In the genomic region with DNA sequence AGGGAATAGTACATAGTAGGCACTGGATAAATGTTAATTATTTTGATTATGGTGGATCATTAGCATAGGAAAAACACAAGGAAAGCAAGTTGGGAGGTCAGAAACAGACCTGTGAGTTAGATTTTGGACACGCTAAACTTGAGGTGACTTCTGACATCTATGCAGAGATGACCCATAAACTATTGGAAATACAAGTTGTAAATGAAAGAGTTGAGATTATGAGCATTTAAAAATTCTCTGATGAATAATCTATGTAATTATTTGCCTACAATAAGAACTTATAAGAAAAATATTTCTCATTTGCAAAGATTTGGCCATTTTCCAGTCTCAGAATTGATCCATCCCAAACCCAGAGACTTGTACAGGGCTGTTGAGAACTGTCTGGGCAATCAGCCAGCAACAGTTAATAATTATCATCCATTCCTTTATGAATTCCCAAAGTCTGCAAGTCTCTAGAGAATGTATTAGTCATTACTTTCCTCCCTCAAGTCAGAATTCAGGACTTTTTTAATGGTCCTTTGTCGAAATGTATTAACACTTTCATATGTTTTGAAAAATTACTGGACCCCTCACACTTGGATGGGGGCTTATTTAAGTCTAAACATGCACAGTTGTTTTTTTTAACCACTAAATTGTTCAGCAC, we compare ENCODE assay signal across 16 cellular contexts. TPM values are rescaled to one million over a fixed set of nuclear protein-coding genes. Genes with fewer than 3 reads are reported as not detected.
A peak's percentile ranks its signal among the peaks of the same experiment; 100 is the strongest.
DNase-seq lines count a peak whose midpoint lies in the region; ATAC-seq, FAIRE-seq and TF ChIP-seq lines count a peak whose summit lies in the region.
"Had no signal": no experiment of that assay in that cellular context is flagged by ENCODE, and none has a peak within 500 bp of the region (broad histone marks: within the 10 kb centered on the region; RNA-seq: fewer than 3 reads in every experiment).

No MANE protein-coding gene starts in this region.

- POLR2A ChIA-PET in activated CD8-positive, alpha-beta T cell treated with anti-CD3 and anti-CD28 coated beads for 36 hours (lab: Charles Lee), result interaction anchor here (0.5 to 3.0 kb wide), 5 partner anchors 10 to 64 kb away, joined by 3 to 17 read pairs (median 3); partner anchors contain the start of gene SLAMF6
- POLR2A ChIA-PET in activated CD8-positive, alpha-beta T cell treated with anti-CD3 and anti-CD28 coated beads, Interleukin-2, amount 10 ng/mL, durations not matched to agents 7 days and 5 days (lab: Charles Lee), result no interaction called here

- ATAC-seq in activated CD8-positive, alpha-beta T cell treated with anti-CD3 and anti-CD28 coated beads for 36 hours, result no peak
- ATAC-seq in activated CD8-positive, alpha-beta T cell treated with anti-CD3 and anti-CD28 coated beads, Interleukin-2, amount 10 ng/mL, durations not matched to agents 7 days and 5 days, result no peak
- ATAC-seq: gastrocnemius medialis, Right ventricle myocardium inferior had no signal

- H3K4me3 ChIP-seq in astrocyte (ENCODE audit: insufficient read depth, low read depth, low read length) (no peak overlapping the region), smooth muscle cell (no peak overlapping the region)
- H3K4me3 ChIP-seq: gastrocnemius medialis had no signal

- 0% methylated on average over 2 of the region's 2 CpGs for WGBS in smooth muscle cell (ENCODE audit: low lambda C conversion rate)

- H3K4me1 Mint-ChIP-seq in activated CD8-positive, alpha-beta T cell treated with anti-CD3 and anti-CD28 coated beads for 36 hours (ENCODE audit: low read depth), result peaks cover 67% of the 10 kb centered on the region
- H3K4me1 Mint-ChIP-seq in activated CD8-positive, alpha-beta T cell treated with anti-CD3 and anti-CD28 coated beads, Interleukin-2, amount 10 ng/mL, durations not matched to agents 7 days and 5 days (ENCODE audit: low read depth), result peaks cover 56% of the 10 kb centered on the region
- peaks cover 27% of the 10 kb centered on the region for H3K4me1 Mint-ChIP-seq in astrocyte (ENCODE audit: low read depth, unreplicated experiment)
- H3K4me1 Mint-ChIP-seq: neural crest cell had no signal

- no peaks in the 10 kb centered on the region for H3K27me3 ChIP-seq in astrocyte (ENCODE audit: insufficient read depth, low read length)
- H3K27me3 ChIP-seq in smooth muscle cell (ENCODE audit: low read depth), result no peaks in the 10 kb centered on the region
- H3K27me3 ChIP-seq: gastrocnemius medialis had no signal

- H3K4me2 ChIP-seq in astrocyte (ENCODE audit: low read length), result peak overlapping the region; percentile 20
- H3K4me2 ChIP-seq in smooth muscle cell, result peak overlapping the region; percentile 40
- H3K4me2 ChIP-seq: KMS-11 had no signal

- no peak overlapping the region for H3K27ac ChIP-seq in astrocyte (ENCODE audit: low read depth, low read length)
- H3K27ac ChIP-seq in smooth muscle cell (ENCODE audit: low read depth), result no peak overlapping the region
- H3K27ac ChIP-seq: gastrocnemius medialis, KMS-11 had no signal

- no peaks in the 10 kb centered on the region for H3K79me2 ChIP-seq in astrocyte (ENCODE audit: insufficient read depth, low read length)
- no peaks in the 10 kb centered on the region for H3K79me2 ChIP-seq in smooth muscle cell (ENCODE audit: low read depth)

- H4K20me1 ChIP-seq in astrocyte (ENCODE audit: insufficient read depth, low read length) (no peaks in the 10 kb centered on the region), smooth muscle cell (ENCODE audit: low read depth) (no peaks in the 10 kb centered on the region)

- peaks cover 3% of the 10 kb centered on the region for H3K9me3 Mint-ChIP-seq in activated CD8-positive, alpha-beta T cell treated with anti-CD3 and anti-CD28 coated beads for 36 hours
- H3K9me3 Mint-ChIP-seq in activated CD8-positive, alpha-beta T cell treated with anti-CD3 and anti-CD28 coated beads, Interleukin-2, amount 10 ng/mL, durations not matched to agents 7 days and 5 days (ENCODE audit: insufficient read depth), result peaks cover 5% of the 10 kb centered on the region
- H3K9me3 Mint-ChIP-seq in astrocyte (ENCODE audit: unreplicated experiment), result no peaks in the 10 kb centered on the region
- H3K9me3 Mint-ChIP-seq: neural crest cell had no signal

- H2AFZ ChIP-seq in astrocyte (ENCODE audit: low read depth, low read length) (no peak overlapping the region), smooth muscle cell (ENCODE audit: low read depth) (no peak overlapping the region)

- H3K9ac ChIP-seq in astrocyte (ENCODE audit: low read length) (no peak overlapping the region), smooth muscle cell (ENCODE audit: low read depth) (no peak overlapping the region)
- H3K9ac ChIP-seq: KMS-11 had no signal

- CTCF ChIA-PET in activated CD8-positive, alpha-beta T cell treated with anti-CD3 and anti-CD28 coated beads for 36 hours (lab: Charles Lee), result interaction anchor here (1.2 to 14.7 kb wide), 8 partner anchors 13 to 113 kb away, joined by 3 to 191 read pairs (median 14); no protein-coding TSS in a partner anchor
- CTCF ChIA-PET in activated CD8-positive, alpha-beta T cell treated with anti-CD3 and anti-CD28 coated beads, Interleukin-2, amount 10 ng/mL, durations not matched to agents 7 days and 5 days (lab: Charles Lee), result interaction anchor here (0.7 to 4.6 kb wide), 9 partner anchors 12 to 114 kb away, joined by 3 to 64 read pairs (median 15); partner anchors contain the start of gene SLAMF6

- no peak overlapping the region for H3K4me3 Mint-ChIP-seq in activated CD8-positive, alpha-beta T cell treated with anti-CD3 and anti-CD28 coated beads for 36 hours
- H3K4me3 Mint-ChIP-seq in activated CD8-positive, alpha-beta T cell treated with anti-CD3 and anti-CD28 coated beads, Interleukin-2, amount 10 ng/mL, durations not matched to agents 7 days and 5 days, result no peak overlapping the region
- H3K4me3 Mint-ChIP-seq in astrocyte (ENCODE audit: unreplicated experiment), result no peak overlapping the region
- H3K4me3 Mint-ChIP-seq: neural crest cell had no signal

- H3K27me3 Mint-ChIP-seq in activated CD8-positive, alpha-beta T cell treated with anti-CD3 and anti-CD28 coated beads for 36 hours, result no peaks in the 10 kb centered on the region
- H3K27me3 Mint-ChIP-seq in activated CD8-positive, alpha-beta T cell treated with anti-CD3 and anti-CD28 coated beads, Interleukin-2, amount 10 ng/mL, durations not matched to agents 7 days and 5 days (ENCODE audit: low read depth), result no peaks in the 10 kb centered on the region
- no peaks in the 10 kb centered on the region for H3K27me3 Mint-ChIP-seq in astrocyte (ENCODE audit: low read depth, unreplicated experiment)

- no peak for TF ChIP-seq CTCF in activated CD8-positive, alpha-beta T cell treated with anti-CD3 and anti-CD28 coated beads for 36 hours (IDR thresholded peaks at IDR 0.05)
- TF ChIP-seq CTCF in astrocyte (IDR thresholded peaks at IDR 0.05; ENCODE audit: insufficient read depth, low read depth, low read length), result no peak
- TF ChIP-seq CTCF in smooth muscle cell (IDR thresholded peaks at IDR 0.05; ENCODE audit: borderline replicate concordance, insufficient read depth, poor library complexity, severe bottlenecking), result no peak

- DNase-seq in activated CD8-positive, alpha-beta T cell treated with anti-CD3 and anti-CD28 coated beads for 36 hours, result no peak
- DNase-seq in activated CD8-positive, alpha-beta T cell treated with anti-CD3 and anti-CD28 coated beads, Interleukin-2, amount 10 ng/mL, durations not matched to agents 7 days and 5 days, result no peak
- DNase-seq in astrocyte (ENCODE audit: low read depth) (no peak), smooth muscle cell (lab: John Stamatoyannopoulos, UW; ENCODE audit: unreplicated experiment) (no peak), putamen (ENCODE audit: low spot score) (no peak)
- DNase-seq in stimulated activated CD4-positive, alpha-beta T cell treated with anti-CD3 and anti-CD28 coated beads, Interleukin-4, amount 100 ng/mL, for 1 hour, result no peak
- no peak for DNase-seq in stimulated activated CD4-positive, alpha-beta T cell treated with anti-CD3 and anti-CD28 coated beads, Interleukin-15, amount 100 ng/mL, for 24 hours
- DNase-seq: DMS79, gastrocnemius medialis, NCI-H2029 treated with DMSO at 0.1 percent for 48 hours, NCI-H774 had no signal

- H3K36me3 ChIP-seq in astrocyte (ENCODE audit: insufficient read depth, low read length) (no peaks in the 10 kb centered on the region), smooth muscle cell (ENCODE audit: low read depth) (no peaks in the 10 kb centered on the region)
- H3K36me3 ChIP-seq: gastrocnemius medialis had no signal

- H3F3A ChIP-seq in smooth muscle cell (ENCODE audit: low read depth), result peaks cover 3% of the 10 kb centered on the region

- FAIRE-seq in astrocyte (lab: Jason Lieb, UNC) (no peak), islet of Langerhans (lab: Jason Lieb, UNC) (peak; percentile 43)

- H3K36me3 Mint-ChIP-seq in activated CD8-positive, alpha-beta T cell treated with anti-CD3 and anti-CD28 coated beads for 36 hours (ENCODE audit: low read depth), result peaks cover 24% of the 10 kb centered on the region
- H3K36me3 Mint-ChIP-seq in activated CD8-positive, alpha-beta T cell treated with anti-CD3 and anti-CD28 coated beads, Interleukin-2, amount 10 ng/mL, durations not matched to agents 7 days and 5 days (ENCODE audit: low read depth), result peaks cover 17% of the 10 kb centered on the region
- H3K36me3 Mint-ChIP-seq in astrocyte (ENCODE audit: low read depth, unreplicated experiment), result no peaks in the 10 kb centered on the region

- H3K9me3 ChIP-seq in astrocyte (ENCODE audit: insufficient read depth, low read depth, low read length), result no peaks in the 10 kb centered on the region
- no peaks in the 10 kb centered on the region for H3K9me3 ChIP-seq in smooth muscle cell (replicated peaks; ENCODE audit: low read depth)
- H3K9me3 ChIP-seq: gastrocnemius medialis had no signal

- intact Hi-C loops in activated CD8-positive, alpha-beta T cell treated with anti-CD3 and anti-CD28 coated beads for 36 hours (cut with micrococcal nuclease), result no loop called here

- H3K4me1 ChIP-seq in astrocyte (ENCODE audit: insufficient read depth, low read length), result no peaks in the 10 kb centered on the region
- peaks cover 7% of the 10 kb centered on the region for H3K4me1 ChIP-seq in smooth muscle cell (ENCODE audit: low read depth)
- H3K4me1 ChIP-seq: gastrocnemius medialis had no signal

- peak overlapping the region; percentile 46 for H3K27ac Mint-ChIP-seq in activated CD8-positive, alpha-beta T cell treated with anti-CD3 and anti-CD28 coated beads for 36 hours
- H3K27ac Mint-ChIP-seq in activated CD8-positive, alpha-beta T cell treated with anti-CD3 and anti-CD28 coated beads, Interleukin-2, amount 10 ng/mL, durations not matched to agents 7 days and 5 days, result no peak overlapping the region
- H3K27ac Mint-ChIP-seq in astrocyte (ENCODE audit: unreplicated experiment), result peak overlapping the region; percentile 73

RNA-seq across cellular contexts. Expression of gene SLAMF6, which starts 19.4 kb away (rescaled TPM):
- 10 to 100 TPM; 42.8 to 43.9 TPM for total RNA-seq in activated CD8-positive, alpha-beta T cell treated with anti-CD3 and anti-CD28 coated beads for 36 hours
- 10 to 100 TPM; 23.9 to 24.7 TPM for total RNA-seq in activated CD8-positive, alpha-beta T cell treated with anti-CD3 and anti-CD28 coated beads, Interleukin-2, amount 10 ng/mL, durations not matched to agents 7 days and 5 days
- total RNA-seq in astrocyte, result not detected in 2 replicates
- not detected in 2 replicates for total RNA-seq in smooth muscle cell
- not detected in 2 replicates for polyA plus RNA-seq in smooth muscle cell
- total RNA-seq: A673, neural crest cell had no signal

RNA-seq across cellular contexts. Expression of gene CD84, which starts 36.9 kb away (rescaled TPM):
- total RNA-seq in activated CD8-positive, alpha-beta T cell treated with anti-CD3 and anti-CD28 coated beads for 36 hours, result 10 to 100 TPM; 18.1 to 20.1 TPM
- total RNA-seq in activated CD8-positive, alpha-beta T cell treated with anti-CD3 and anti-CD28 coated beads, Interleukin-2, amount 10 ng/mL, durations not matched to agents 7 days and 5 days, result 10 to 100 TPM; 14.0 to 15.4 TPM
- total RNA-seq in astrocyte (not detected in 2 replicates), smooth muscle cell (not detected in 2 replicates)
- not detected in 2 replicates for polyA plus RNA-seq in smooth muscle cell
- total RNA-seq: A673, neural crest cell had no signal

Comparison
In these comparisons a context has a peak if more than half of its experiments do, and no peak if none do; other contexts are left out.
1. RNA of gene SLAMF6, which starts 19.4 kb away (total RNA-seq): 42.8 to 43.9 TPM in activated CD8-positive, alpha-beta T cell treated with anti-CD3 and anti-CD28 coated beads for 36 hours and 23.9 to 24.7 TPM in activated CD8-positive, alpha-beta T cell treated with anti-CD3 and anti-CD28 coated beads, Interleukin-2, amount 10 ng/mL, durations not matched to agents 7 days and 5 days; not detected in astrocyte and not detected in smooth muscle cell; every median in the first group is over 10 times any median in the second.
2. RNA of gene CD84, which starts 36.9 kb away (total RNA-seq): 18.1 to 20.1 TPM in activated CD8-positive, alpha-beta T cell treated with anti-CD3 and anti-CD28 coated beads for 36 hours and 14.0 to 15.4 TPM in activated CD8-positive, alpha-beta T cell treated with anti-CD3 and anti-CD28 coated beads, Interleukin-2, amount 10 ng/mL, durations not matched to agents 7 days and 5 days; not detected in astrocyte and not detected in smooth muscle cell; every median in the first group is over 10 times any median in the second.